In the genomic region with DNA sequence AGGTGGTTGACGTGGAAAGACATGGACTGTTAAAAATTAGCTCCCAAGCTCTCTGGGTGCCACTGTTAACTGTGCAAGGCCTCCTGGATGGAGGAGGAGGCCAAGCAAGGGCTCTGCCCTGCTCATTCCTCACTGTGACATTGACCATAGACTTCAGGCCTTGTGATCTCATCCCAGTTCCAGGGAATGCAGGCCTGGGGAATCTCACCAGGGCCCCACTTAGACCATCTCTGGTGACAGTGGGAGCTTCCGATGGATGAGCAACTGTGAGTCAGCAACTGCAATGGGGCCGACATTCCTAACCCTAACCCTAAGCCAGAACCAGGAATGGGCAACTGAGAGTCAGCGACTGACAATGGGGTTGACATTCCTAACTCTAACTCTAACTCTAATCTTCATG, we compare ENCODE assay signal across 14 cellular contexts. TPM values are rescaled to one million over a fixed set of nuclear protein-coding genes. Genes with fewer than 3 reads are reported as not detected.
DNase-seq lines count a peak whose midpoint lies in the region; ATAC-seq and TF ChIP-seq lines count a peak whose summit lies in the region.
"Had no signal": no experiment of that assay in that cellular context is flagged by ENCODE, and none has a peak within 500 bp of the region (broad histone marks: within the 10 kb centered on the region; RNA-seq: fewer than 3 reads in every experiment).

No MANE protein-coding gene starts in this region.

- in situ Hi-C loops in gastrocnemius medialis (cut with MboI; ENCODE audit: low sequenced_read_pairs in 4 of 4), result no loop called here

- 97 to 100% methylated on average over 3 to 4 of the region's 4 CpGs for WGBS in upper lobe of left lung, 2 donors

- H3K27ac ChIP-seq in KOPT-K1 (ENCODE audit: low read depth, low read length, poor library complexity, severe bottlenecking) (peak overlapping the region; percentile 95), upper lobe of left lung (no peak overlapping the region), gastrocnemius medialis (no peak overlapping the region)

- H3K9me3 ChIP-seq in KOPT-K1 (ENCODE audit: insufficient read depth, low read length, poor library complexity, severe bottlenecking), result no peaks in the 10 kb centered on the region
- no peaks in the 10 kb centered on the region for H3K9me3 ChIP-seq in upper lobe of left lung
- H3K9me3 ChIP-seq in gastrocnemius medialis, result no peaks in the 10 kb centered on the region

- peak; percentile 91 for DNase-seq in EH (ENCODE audit: low read depth)
- peak; percentile 28 to 38 for DNase-seq in cardiac fibroblast (ENCODE audit: low read depth in 2 of 2)
- DNase-seq in myocyte (ENCODE audit: low read depth), result peak; percentile 44
- no peak for DNase-seq in upper lobe of left lung
- no peak for DNase-seq in gastrocnemius medialis
- DNase-seq: Calu3, NCI-H524 had no signal

- no peak for TF ChIP-seq EP300 in upper lobe of left lung (IDR thresholded peaks at IDR 0.05)

- H3K36me3 ChIP-seq in KOPT-K1 (ENCODE audit: insufficient read depth, low read length), result no peaks in the 10 kb centered on the region
- H3K36me3 ChIP-seq in upper lobe of left lung, result no peaks in the 10 kb centered on the region
- no peaks in the 10 kb centered on the region for H3K36me3 ChIP-seq in gastrocnemius medialis

- H3K4me3 ChIP-seq in cardiac fibroblast (replicated peaks in 1 of 2; ENCODE audit: low read depth in 2 of 2, low read length in 2 of 2) (no peak overlapping the region), upper lobe of left lung (no peak overlapping the region), gastrocnemius medialis (no peak overlapping the region)
- H3K4me3 ChIP-seq: GM12878 had no signal

- TF ChIP-seq POLR2A in upper lobe of left lung (IDR thresholded peaks at IDR 0.05), result no peak
- no peak for TF ChIP-seq POLR2A in gastrocnemius medialis (IDR thresholded peaks at IDR 0.05)

- TF ChIP-seq CTCF in cardiac fibroblast (IDR thresholded peaks at IDR 0.05; ENCODE audit: low read depth, low read length) (no peak), upper lobe of left lung (IDR thresholded peaks at IDR 0.05) (no peak), gastrocnemius medialis (IDR thresholded peaks at IDR 0.05 in 4 of 5, conservative IDR thresholded peaks at IDR 0.05 in 1 of 5) (no peak)

- H3K4me1 ChIP-seq in upper lobe of left lung (peaks cover 0 to 16% (median 2%) of the 10 kb centered on the region in 4 donors), gastrocnemius medialis (no peaks in the 10 kb centered on the region)

- ATAC-seq in HG03135 (IDR thresholded peaks at IDR 0.05; ENCODE audit: unreplicated experiment) (no peak), GM21529 (IDR thresholded peaks at IDR 0.05; ENCODE audit: unreplicated experiment) (no peak), upper lobe of left lung (ENCODE audit: low FRiP score in 2 of 2) (no peak), gastrocnemius medialis (no peak)
- ATAC-seq: Right ventricle myocardium inferior had no signal

- intact Hi-C loops in gastrocnemius medialis (cut with DNase I; ENCODE audit: low total_unique reads), result no loop called here

- H3K27me3 ChIP-seq in upper lobe of left lung (no peaks in the 10 kb centered on the region), gastrocnemius medialis (no peaks in the 10 kb centered on the region)

RNA-seq across cellular contexts. Expression of a gene that starts 50.4 kb away (rescaled TPM):
- total RNA-seq in myocyte, result not detected in 2 replicates
- not detected for polyA plus RNA-seq in myocyte (2012)
- total RNA-seq in upper lobe of left lung, result 1 to 10 TPM in 1 of 6 donors, not detected in 5; 7.8 TPM
- not detected for total RNA-seq in gastrocnemius medialis
- total RNA-seq: GM12878, liver, omental fat pad, Right ventricle myocardium inferior had no signal
- polyA plus RNA-seq: GM12878, liver had no signal

Comparison
In these comparisons a context has a peak if more than half of its experiments do, and no peak if none do; other contexts are left out.
1. DNase-seq: peak in EH (single experiment), cardiac fibroblast (2 of 2) and myocyte (single experiment); none in upper lobe of left lung (0 of 2) and gastrocnemius medialis (0 of 2).